In the genomic region with DNA sequence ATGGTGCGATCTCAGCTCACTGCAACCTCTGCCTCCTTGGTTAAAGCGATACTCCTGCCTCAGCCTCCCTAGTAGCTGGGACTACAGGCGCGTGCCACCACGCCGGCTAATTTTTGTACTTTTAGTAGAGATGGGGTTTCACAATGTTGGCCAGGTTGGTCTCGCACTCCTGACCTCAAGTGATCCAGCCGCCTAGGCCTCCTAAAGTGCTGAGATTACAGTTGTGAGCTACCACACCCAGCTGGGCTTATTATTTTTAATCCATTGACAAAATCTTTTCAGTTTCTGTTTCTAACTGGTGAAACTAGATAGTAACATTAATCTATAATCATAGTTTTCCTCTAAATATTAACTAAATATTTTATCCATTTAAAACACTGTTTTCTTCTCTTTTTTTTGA, we compare ENCODE assay signal across 29 cellular contexts. TPM values are rescaled to one million over a fixed set of nuclear protein-coding genes. Genes with fewer than 3 reads are reported as not detected.
A peak's percentile ranks its signal among the peaks of the same experiment; 100 is the strongest.
DNase-seq lines count a peak whose midpoint lies in the region; ATAC-seq, FAIRE-seq and TF ChIP-seq lines count a peak whose summit lies in the region.
"Had no signal": no experiment of that assay in that cellular context is flagged by ENCODE, and none has a peak within 500 bp of the region (broad histone marks: within the 10 kb centered on the region; RNA-seq: fewer than 3 reads in every experiment).

No MANE protein-coding gene starts in this region.

- intact Hi-C loops in GM12878 (cut with micrococcal nuclease; ENCODE audit: unreplicated experiment) = no loop called here

- H3K36me3 ChIP-seq in GM12878 (ENCODE audit: control insufficient read depth in 2 of 2, insufficient read depth in 2 of 2, low read length in 1 of 2) = no peaks in the 10 kb centered on the region; a peak in 1 of 4 replicates
- no peaks in the 10 kb centered on the region for H3K36me3 ChIP-seq in small intestine (ENCODE audit: control insufficient read depth in 2 of 2, insufficient read depth in 2 of 2, low read length in 2 of 2)
- H3K36me3 ChIP-seq: breast epithelium had no signal

- ATAC-seq in GM12878 (no peak), HG03354 (IDR thresholded peaks at IDR 0.05; ENCODE audit: poor library complexity, severe bottlenecking, unreplicated experiment) (no peak), HG03175 (IDR thresholded peaks at IDR 0.05; ENCODE audit: unreplicated experiment) (no peak)
- ATAC-seq: activated CD8-positive, alpha-beta memory T cell treated with anti-CD3 and anti-CD28 coated beads, Interleukin-2, amount 10 ng/mL, durations not matched to agents 7 days and 5 days; activated T-cell treated with anti-CD3 and anti-CD28 coated beads, Interleukin-2, amount 50 U/mL, for 72 hours; esophagus mucosa had no signal

- POLR2A ChIA-PET in GM12878 (lab: Charles Lee) = interaction anchor here (1.6 to 2.0 kb wide), 2 partner anchors 12 to 109 kb away, joined by 10 to 11 read pairs; a partner anchor contains a TSS

- H4K20me1 ChIP-seq in GM12878 (ENCODE audit: control insufficient read depth, insufficient read depth) = no peaks in the 10 kb centered on the region

- TF ChIP-seq EP300 in GM12878 (IDR thresholded peaks at IDR 0.05; ENCODE audit: borderline replicate concordance in 1 of 2, control insufficient read depth in 1 of 2, low read depth in 2 of 2, low read length in 2 of 2) = no peak

- no peaks in the 10 kb centered on the region for H3K27me3 ChIP-seq in GM12878 (replicated peaks in 1 of 2; ENCODE audit: control insufficient read depth in 2 of 2, insufficient read depth in 2 of 2, low read length in 1 of 2)
- no peaks in the 10 kb centered on the region for H3K27me3 ChIP-seq in layer of hippocampus (ENCODE audit: control insufficient read depth, insufficient read depth, low read length)
- no peaks in the 10 kb centered on the region for H3K27me3 ChIP-seq in small intestine (ENCODE audit: control insufficient read depth in 2 of 2, insufficient read depth in 2 of 2, low read length in 2 of 2)
- H3K27me3 ChIP-seq: breast epithelium, MG63 had no signal

- in situ Hi-C loops in GM13977 (cut with MboI; ENCODE audit: low pct_unique_long_range_greater_than_20kb, low sequenced_read_pairs, unreplicated experiment) (no loop called here), GM12878 (cut with MboI) (no loop called here)

- H3K4me3 ChIP-seq in GM12878 (no peak overlapping the region), small intestine (ENCODE audit: low read depth in 1 of 2, low read length in 2 of 2) (no peak overlapping the region)
- H3K4me3 ChIP-seq: breast epithelium, coronary artery, MG63, SK-N-MC had no signal

- H2AFZ ChIP-seq in GM12878 (ENCODE audit: control insufficient read depth, low read depth, low read length) = no peak overlapping the region

- H3K4me1 ChIP-seq in GM12878 (ENCODE audit: control insufficient read depth, insufficient read depth, low read length) (peaks cover 23% of the 10 kb centered on the region), small intestine (ENCODE audit: control insufficient read depth in 2 of 2, insufficient read depth in 1 of 2, low read depth in 1 of 2, low read length in 1 of 2) (peaks cover 1 to 11% of the 10 kb centered on the region in 2 donors)
- H3K4me1 ChIP-seq: breast epithelium had no signal

- CTCF ChIA-PET in GM12878 (lab: Yijun Ruan, JAX) = interaction anchor here (1.5 to 2.0 kb wide), 2 partner anchors 9 to 13 kb away, joined by 4 to 7 read pairs; no protein-coding TSS in a partner anchor

- RAD21 ChIA-PET in GM12878 (lab: Charles Lee; ENCODE audit: unreplicated experiment) = interaction anchor here (1.4 kb wide), 1 partner anchor 109 kb away, joined by 5 read pairs; no protein-coding TSS in a partner anchor

- H3K4me2 ChIP-seq in GM12878 (ENCODE audit: control insufficient read depth, insufficient read depth) = peak overlapping the region; percentile 30; the same call in 1 of the 2 replicates

- H3K9me3 ChIP-seq in GM12878 (replicated peaks; ENCODE audit: control insufficient read depth, insufficient read depth, low read length) (no peaks in the 10 kb centered on the region), small intestine (ENCODE audit: control insufficient read depth, low read depth) (no peaks in the 10 kb centered on the region)
- H3K9me3 ChIP-seq: breast epithelium, MG63 had no signal

- no peak for TF ChIP-seq RAD21 in GM12878 (IDR thresholded peaks at IDR 0.05; ENCODE audit: insufficient read depth, low read depth, low read length)

- H3K9ac ChIP-seq in GM12878 (ENCODE audit: control insufficient read depth, insufficient read depth, low read length) = no peak overlapping the region

- 93% methylated on average over 8 of the region's 8 CpGs for WGBS in GM12878 (ENCODE audit: insufficient coverage, insufficient replicate concordance, low lambda C conversion rate, missing lambda C conversion rate)
- 62 to 75% (median 70%) methylated on average over 8 of the region's 8 CpGs for WGBS in small intestine, 3 donors

- FAIRE-seq in GM12878 (lab: Jason Lieb, UNC) = no peak
- FAIRE-seq in small intestine (lab: Jason Lieb, UNC) = no peak

- TF ChIP-seq CTCF in GM13977 (IDR thresholded peaks at IDR 0.05; ENCODE audit: extremely low read depth, insufficient read depth, missing control alignments) (no peak), GM12878 (IDR thresholded peaks at IDR 0.05 in 2 of 3, conservative IDR thresholded peaks at IDR 0.05 in 1 of 3; ENCODE audit: control insufficient read depth in 2 of 3, extremely low read depth in 1 of 3, insufficient read depth in 1 of 3, low read depth in 3 of 3, low read length in 3 of 3) (no peak)

- SMC1A ChIA-PET in GM12878 (lab: Charles Lee; ENCODE audit: uncharacterized antibody, unreplicated experiment) = interaction anchor here (0.7 to 2.1 kb wide), 4 partner anchors 9 to 29 kb away, joined by 3 to 10 read pairs (median 6); a partner anchor contains a TSS

- DNase-seq in GM13977 (ENCODE audit: low spot score) (peak; percentile 2), GM12878 (ENCODE audit: low read depth, low spot score) (no peak), small intestine (peak; percentile 63), mucosa of gallbladder (ENCODE audit: low spot score) (no peak)
- DNase-seq: activated CD4-positive, CD25-positive, alpha-beta regulatory T cell; activated CD8-positive, alpha-beta memory T cell treated with anti-CD3 and anti-CD28 coated beads, Interleukin-2, amount 10 ng/mL, durations not matched to agents 7 days and 5 days; activated naive CD4-positive, alpha-beta T cell treated with anti-CD3 and anti-CD28 coated beads for 36 hours; activated T-cell treated with anti-CD3 and anti-CD28 coated beads, Interleukin-2, amount 50 U/mL, for 72 hours; amniotic stem cell; COR-L47; DMS79; GDM1; KG1; MG63; NCI-H1417; NCI-H2081 treated with DMSO at 0.1 percent for 48 hours; NCI-H446; NCI-H774 had no signal

- no TSS peak for BruUV-seq in GM12878 (replicated peaks; lab: Mats Ljungman, UMichigan)

- H3K79me2 ChIP-seq in GM12878 (ENCODE audit: control insufficient read depth, insufficient read depth, low read length) = peaks cover 1% of the 10 kb centered on the region

- no peak overlapping the region; the same call in 1 of the 2 replicates for H3K27ac ChIP-seq in GM12878 (ENCODE audit: control insufficient read depth, insufficient read depth)
- H3K27ac ChIP-seq in layer of hippocampus (ENCODE audit: low read depth, low read length) = peak overlapping the region; percentile 74
- H3K27ac ChIP-seq in small intestine (ENCODE audit: low read depth in 1 of 2, low read length in 1 of 2) = peak overlapping the region in 1 of 2 donors; percentile 72
- H3K27ac ChIP-seq: breast epithelium, RWPE1 had no signal

- no peak for TF ChIP-seq POLR2A in GM12878 (IDR thresholded peaks at IDR 0.05; ENCODE audit: low read depth, low read length)

RNA-seq across cellular contexts. Expression of a gene that starts 5.9 kb away (rescaled TPM):
- 41.7 and 42.1 TPM in 2 replicates for total RNA-seq in GM12878 (2013; cell fraction: nucleolus; rRNA removed)
- total RNA-seq in GM12878 (2014; rRNA removed) (15.1 and 17.2 TPM in 2 replicates), GM12878 (2014; rRNA removed; fragmentation: Illumina TruSeq; extraction: Trizol) (12.8 and 14.0 TPM in 2 replicates), GM12878 (2021) (37.2 and 41.4 TPM in 2 replicates), mucosa of gallbladder (138 TPM)
- 21.5 TPM for polyA plus RNA-seq in GM12878 (2011; ENCODE audit: low read depth)
- polyA plus RNA-seq in GM12878 (2011; rRNA removed) (3.3 and 6.5 TPM in 2 replicates), GM12878 (2014; fragmentation: Illumina TruSeq; extraction: Trizol) (11.6 and 17.3 TPM in 2 replicates), GM12878 (2014; fragmentation: Nextera tagmentation; extraction: Ambion mirVana) (1 to 10 TPM; 1.6 TPM), GM12878 (2014; rRNA removed) (28.5 and 30.5 TPM in 2 replicates), GM12878 (2016; fragmentation: Nextera tagmentation; extraction: Ambion mirVana) (10 to 100 TPM; 36.9 to 37.6 TPM), small intestine (100 to 1,000 TPM in 1 of 3 donors, 10 to 100 TPM in 2; 56.5 to 107 (median 57.9) TPM)
- 8.8 and 10.1 TPM in 2 replicates for polyA plus RNA-seq in GM12878 (2011; cell fraction: cytosol; rRNA removed)
- polyA plus RNA-seq in GM12878 (2011; cell fraction: nucleus; rRNA removed) = 26.4 and 29.7 TPM in 2 replicates
- polyA plus RNA-seq in GM12878 (2012) = 25.3 and 40.7 TPM in 2 replicates
- polyA minus RNA-seq in GM12878 (2011; rRNA and poly(A)+ RNA removed) = 5.0 and 8.5 TPM in 2 replicates
- polyA minus RNA-seq in GM12878 (2011; cell fraction: cytosol; rRNA and poly(A)+ RNA removed) = 4.4 and 7.8 TPM in 2 replicates
- polyA minus RNA-seq in GM12878 (2011; cell fraction: nucleus; rRNA and poly(A)+ RNA removed) = 4.6 and 5.9 TPM in 2 replicates

RNA-seq across cellular contexts. Expression of a gene that starts 11.3 kb away (rescaled TPM):
- 388 and 392 TPM in 2 replicates for total RNA-seq in GM12878 (2013; cell fraction: nucleolus; rRNA removed)
- total RNA-seq in GM12878 (2014; rRNA removed) = 40.7 and 41.4 TPM in 2 replicates
- 35.9 and 40.1 TPM in 2 replicates for total RNA-seq in GM12878 (2014; rRNA removed; fragmentation: Illumina TruSeq; extraction: Trizol)
- 50.7 and 59.6 TPM in 2 replicates for total RNA-seq in GM12878 (2021)
- polyA plus RNA-seq in GM12878 (2011; ENCODE audit: low read depth) = 15.5 TPM
- polyA plus RNA-seq in GM12878 (2011; rRNA removed) = 47.4 and 57.4 TPM in 2 replicates
- polyA plus RNA-seq in GM12878 (2011; cell fraction: cytosol; rRNA removed) = 30.1 and 40.6 TPM in 2 replicates
- polyA plus RNA-seq in GM12878 (2011; cell fraction: nucleus; rRNA removed) = 203 and 223 TPM in 2 replicates
- polyA plus RNA-seq in GM12878 (2012) = 39.6 and 40.3 TPM in 2 replicates
- 27.9 and 32.1 TPM in 2 replicates for polyA plus RNA-seq in GM12878 (2014; fragmentation: Illumina TruSeq; extraction: Trizol)
- 10 to 100 TPM in 1 of 2 experiments, 1 to 10 TPM in 1; 2.3 to 10.9 TPM for polyA plus RNA-seq in GM12878 (2014; fragmentation: Nextera tagmentation; extraction: Ambion mirVana)
- 56.9 and 58.9 TPM in 2 replicates for polyA plus RNA-seq in GM12878 (2014; rRNA removed)
- 10 to 100 TPM; 52.3 to 58.9 TPM for polyA plus RNA-seq in GM12878 (2016; fragmentation: Nextera tagmentation; extraction: Ambion mirVana)
- 26.2 and 30.7 TPM in 2 replicates for polyA minus RNA-seq in GM12878 (2011; rRNA and poly(A)+ RNA removed)
- polyA minus RNA-seq in GM12878 (2011; cell fraction: cytosol; rRNA and poly(A)+ RNA removed) = 12.4 and 20.3 TPM in 2 replicates
- polyA minus RNA-seq in GM12878 (2011; cell fraction: nucleus; rRNA and poly(A)+ RNA removed) = 73.6 and 104 TPM in 2 replicates
- polyA plus RNA-seq in small intestine = 100 to 1,000 TPM in 2 of 3 donors, 10 to 100 TPM in 1; 56.6 to 136 (median 115) TPM
- total RNA-seq in mucosa of gallbladder = 72.1 TPM

RNA-seq across cellular contexts. Expression of a gene that starts 35.2 kb away (rescaled TPM):
- not detected in 2 replicates for total RNA-seq in GM12878 (2013; cell fraction: nucleolus; rRNA removed)
- not detected in 2 replicates for total RNA-seq in GM12878 (2014; rRNA removed)
- total RNA-seq in GM12878 (2014; rRNA removed; fragmentation: Illumina TruSeq; extraction: Trizol) = not detected in 2 replicates
- total RNA-seq in GM12878 (2021) = not detected in 2 replicates
- not detected for polyA plus RNA-seq in GM12878 (2011; ENCODE audit: low read depth)
- not detected in 2 replicates for polyA plus RNA-seq in GM12878 (2011; rRNA removed)
- not detected in 2 replicates for polyA plus RNA-seq in GM12878 (2011; cell fraction: cytosol; rRNA removed)
- polyA plus RNA-seq in GM12878 (2011; cell fraction: nucleus; rRNA removed) = not detected in 2 replicates
- polyA plus RNA-seq in GM12878 (2012) = 0.05 and 0.24 TPM in 2 replicates
- polyA plus RNA-seq in GM12878 (2014; fragmentation: Illumina TruSeq; extraction: Trizol) = not detected in 2 replicates
- polyA plus RNA-seq in GM12878 (2014; fragmentation: Nextera tagmentation; extraction: Ambion mirVana) = not detected
- 0.04 TPM in 1 of 2 replicates, not detected in the other for polyA plus RNA-seq in GM12878 (2014; rRNA removed)
- polyA plus RNA-seq in GM12878 (2016; fragmentation: Nextera tagmentation; extraction: Ambion mirVana) = not detected
- not detected in 2 replicates for polyA minus RNA-seq in GM12878 (2011; rRNA and poly(A)+ RNA removed)
- not detected in 2 replicates for polyA minus RNA-seq in GM12878 (2011; cell fraction: cytosol; rRNA and poly(A)+ RNA removed)
- polyA minus RNA-seq in GM12878 (2011; cell fraction: nucleus; rRNA and poly(A)+ RNA removed) = not detected in 2 replicates
- polyA plus RNA-seq in small intestine = 10 to 100 TPM in 2 of 3 donors, 1 to 10 TPM in 1; 3.6 to 20.1 (median 11.1) TPM
- 6.7 TPM for total RNA-seq in mucosa of gallbladder
- total RNA-seq: activated CD8-positive, alpha-beta memory T cell treated with anti-CD3 and anti-CD28 coated beads, Interleukin-2, amount 10 ng/mL, durations not matched to agents 7 days and 5 days had no signal

RNA-seq across cellular contexts. Expression of a gene that starts 39.8 kb away (rescaled TPM):
- not detected in 2 replicates for total RNA-seq in GM12878 (2013; cell fraction: nucleolus; rRNA removed)
- total RNA-seq in GM12878 (2014; rRNA removed) = not detected in 2 replicates
- not detected in 2 replicates for total RNA-seq in GM12878 (2014; rRNA removed; fragmentation: Illumina TruSeq; extraction: Trizol)
- not detected in 2 replicates for total RNA-seq in GM12878 (2021)
- not detected for polyA plus RNA-seq in GM12878 (2011; ENCODE audit: low read depth)
- not detected in 2 replicates for polyA plus RNA-seq in GM12878 (2011; rRNA removed)
- not detected in 2 replicates for polyA plus RNA-seq in GM12878 (2011; cell fraction: cytosol; rRNA removed)
- not detected in 2 replicates for polyA plus RNA-seq in GM12878 (2011; cell fraction: nucleus; rRNA removed)
- 0.08 and 0.18 TPM in 2 replicates for polyA plus RNA-seq in GM12878 (2012)
- not detected in 2 replicates for polyA plus RNA-seq in GM12878 (2014; fragmentation: Illumina TruSeq; extraction: Trizol)
- polyA plus RNA-seq in GM12878 (2014; fragmentation: Nextera tagmentation; extraction: Ambion mirVana) = not detected
- not detected in 2 replicates for polyA plus RNA-seq in GM12878 (2014; rRNA removed)
- not detected for polyA plus RNA-seq in GM12878 (2016; fragmentation: Nextera tagmentation; extraction: Ambion mirVana)
- not detected in 2 replicates for polyA minus RNA-seq in GM12878 (2011; rRNA and poly(A)+ RNA removed)
- polyA minus RNA-seq in GM12878 (2011; cell fraction: cytosol; rRNA and poly(A)+ RNA removed) = not detected in 2 replicates
- not detected in 2 replicates for polyA minus RNA-seq in GM12878 (2011; cell fraction: nucleus; rRNA and poly(A)+ RNA removed)
- 10 to 100 TPM; 14.1 to 81.6 (median 14.3) TPM for polyA plus RNA-seq in small intestine
- total RNA-seq in mucosa of gallbladder = 2.6 TPM
- total RNA-seq: activated CD8-positive, alpha-beta memory T cell treated with anti-CD3 and anti-CD28 coated beads, Interleukin-2, amount 10 ng/mL, durations not matched to agents 7 days and 5 days; activated naive CD4-positive, alpha-beta T cell treated with anti-CD3 and anti-CD28 coated beads for 36 hours; esophagus mucosa; lower leg skin; T-helper 1 cell treated with Interleukin-12 subunit alpha and Interleukin-12 subunit beta and Interleukin-4 antibody, amounts not matched to agents 30 ng/mL and 1 ng/mL, for 36 hours had no signal
- polyA plus RNA-seq: AG04450 had no signal

RNA-seq across cellular contexts. Expression of a gene that starts 42.4 kb away (rescaled TPM):
- not detected in 2 replicates for total RNA-seq in GM12878 (2013; cell fraction: nucleolus; rRNA removed)
- total RNA-seq in GM12878 (2014; rRNA removed) (not detected in 2 replicates), GM12878 (2014; rRNA removed; fragmentation: Illumina TruSeq; extraction: Trizol) (not detected in 2 replicates), GM12878 (2021) (0.32 and 0.36 TPM in 2 replicates), mucosa of gallbladder (1.3 TPM)
- not detected for polyA plus RNA-seq in GM12878 (2011; ENCODE audit: low read depth)
- polyA plus RNA-seq in GM12878 (2011; rRNA removed) (not detected in 2 replicates), GM12878 (2014; fragmentation: Illumina TruSeq; extraction: Trizol) (not detected in 2 replicates), GM12878 (2014; fragmentation: Nextera tagmentation; extraction: Ambion mirVana) (not detected), GM12878 (2014; rRNA removed) (not detected in 2 replicates), GM12878 (2016; fragmentation: Nextera tagmentation; extraction: Ambion mirVana) (under 1 TPM in 1 of 2 experiments, not detected in 1; 0.11 TPM), small intestine (10 to 100 TPM; 12.3 to 46.1 (median 44.9) TPM)
- not detected in 2 replicates for polyA plus RNA-seq in GM12878 (2011; cell fraction: cytosol; rRNA removed)
- 0.13 TPM in 1 of 2 replicates, not detected in the other for polyA plus RNA-seq in GM12878 (2011; cell fraction: nucleus; rRNA removed)
- polyA plus RNA-seq in GM12878 (2012) = 0.07 TPM in 1 of 2 replicates, not detected in the other
- not detected in 2 replicates for polyA minus RNA-seq in GM12878 (2011; rRNA and poly(A)+ RNA removed)
- polyA minus RNA-seq in GM12878 (2011; cell fraction: cytosol; rRNA and poly(A)+ RNA removed) = not detected in 2 replicates
- not detected in 2 replicates for polyA minus RNA-seq in GM12878 (2011; cell fraction: nucleus; rRNA and poly(A)+ RNA removed)
- total RNA-seq: activated CD8-positive, alpha-beta memory T cell treated with anti-CD3 and anti-CD28 coated beads, Interleukin-2, amount 10 ng/mL, durations not matched to agents 7 days and 5 days; activated naive CD4-positive, alpha-beta T cell treated with anti-CD3 and anti-CD28 coated beads for 36 hours; breast epithelium; esophagus mucosa; T-helper 1 cell treated with Interleukin-12 subunit alpha and Interleukin-12 subunit beta and Interleukin-4 antibody, amounts not matched to agents 30 ng/mL and 1 ng/mL, for 36 hours had no signal

Comparison
In these comparisons a context has a peak if more than half of its experiments do, and no peak if none do; other contexts are left out.
1. DNase-seq: peak in GM13977 (single experiment) and small intestine (single experiment); none in GM12878 (single experiment) and mucosa of gallbladder (single experiment).